In the genomic region with DNA sequence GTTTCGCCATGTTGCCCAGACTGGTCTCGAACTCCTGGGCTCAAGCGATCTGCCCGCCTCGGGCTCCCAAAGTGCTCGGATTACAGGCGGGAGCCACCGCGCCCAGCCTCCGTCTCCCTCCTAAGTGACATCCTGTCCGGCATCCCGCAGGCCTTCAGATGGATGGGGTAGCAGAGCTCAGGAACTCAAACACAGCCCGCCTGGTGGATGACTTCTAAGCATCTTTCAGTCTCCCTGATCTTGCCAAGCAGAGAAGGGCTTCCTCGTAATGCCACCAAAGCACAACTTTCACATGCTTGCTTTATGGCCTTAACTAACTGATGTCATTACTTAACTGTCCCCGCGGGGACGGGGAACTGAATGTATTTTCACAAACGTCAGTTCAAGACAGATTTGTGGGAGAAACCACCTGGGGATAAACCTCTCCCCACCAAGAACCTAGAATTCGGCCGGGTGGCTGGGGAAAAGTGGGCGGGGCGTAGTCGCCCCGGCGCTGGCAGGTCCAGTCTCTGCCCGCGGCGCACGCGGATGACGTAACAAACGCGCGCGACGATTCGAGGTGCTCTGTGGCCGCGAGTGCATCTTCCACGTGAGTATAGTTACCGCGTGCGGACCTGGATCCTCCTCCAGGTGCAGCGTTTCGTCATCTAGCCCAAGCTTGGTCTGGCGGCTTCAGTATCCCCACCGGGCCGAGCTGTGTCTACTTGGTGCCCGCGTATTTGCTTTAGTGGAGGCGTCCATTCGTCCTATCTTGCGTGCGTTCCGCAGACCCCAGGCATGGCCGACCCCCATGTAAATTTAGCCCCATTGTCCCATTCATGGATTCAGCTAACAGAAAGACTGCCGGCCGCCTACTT, we compare ENCODE assay signal across 8 cellular contexts. TPM values are rescaled to one million over a fixed set of nuclear protein-coding genes. Genes with fewer than 3 reads are reported as not detected.
DNase-seq lines count a peak whose midpoint lies in the region; ATAC-seq and TF ChIP-seq lines count a peak whose summit lies in the region.

A gene with protein sequence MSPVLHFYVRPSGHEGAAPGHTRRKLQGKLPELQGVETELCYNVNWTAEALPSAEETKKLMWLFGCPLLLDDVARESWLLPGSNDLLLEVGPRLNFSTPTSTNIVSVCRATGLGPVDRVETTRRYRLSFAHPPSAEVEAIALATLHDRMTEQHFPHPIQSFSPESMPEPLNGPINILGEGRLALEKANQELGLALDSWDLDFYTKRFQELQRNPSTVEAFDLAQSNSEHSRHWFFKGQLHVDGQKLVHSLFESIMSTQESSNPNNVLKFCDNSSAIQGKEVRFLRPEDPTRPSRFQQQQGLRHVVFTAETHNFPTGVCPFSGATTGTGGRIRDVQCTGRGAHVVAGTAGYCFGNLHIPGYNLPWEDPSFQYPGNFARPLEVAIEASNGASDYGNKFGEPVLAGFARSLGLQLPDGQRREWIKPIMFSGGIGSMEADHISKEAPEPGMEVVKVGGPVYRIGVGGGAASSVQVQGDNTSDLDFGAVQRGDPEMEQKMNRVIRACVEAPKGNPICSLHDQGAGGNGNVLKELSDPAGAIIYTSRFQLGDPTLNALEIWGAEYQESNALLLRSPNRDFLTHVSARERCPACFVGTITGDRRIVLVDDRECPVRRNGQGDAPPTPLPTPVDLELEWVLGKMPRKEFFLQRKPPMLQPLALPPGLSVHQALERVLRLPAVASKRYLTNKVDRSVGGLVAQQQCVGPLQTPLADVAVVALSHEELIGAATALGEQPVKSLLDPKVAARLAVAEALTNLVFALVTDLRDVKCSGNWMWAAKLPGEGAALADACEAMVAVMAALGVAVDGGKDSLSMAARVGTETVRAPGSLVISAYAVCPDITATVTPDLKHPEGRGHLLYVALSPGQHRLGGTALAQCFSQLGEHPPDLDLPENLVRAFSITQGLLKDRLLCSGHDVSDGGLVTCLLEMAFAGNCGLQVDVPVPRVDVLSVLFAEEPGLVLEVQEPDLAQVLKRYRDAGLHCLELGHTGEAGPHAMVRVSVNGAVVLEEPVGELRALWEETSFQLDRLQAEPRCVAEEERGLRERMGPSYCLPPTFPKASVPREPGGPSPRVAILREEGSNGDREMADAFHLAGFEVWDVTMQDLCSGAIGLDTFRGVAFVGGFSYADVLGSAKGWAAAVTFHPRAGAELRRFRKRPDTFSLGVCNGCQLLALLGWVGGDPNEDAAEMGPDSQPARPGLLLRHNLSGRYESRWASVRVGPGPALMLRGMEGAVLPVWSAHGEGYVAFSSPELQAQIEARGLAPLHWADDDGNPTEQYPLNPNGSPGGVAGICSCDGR (N-terminal part only) (plus strand): TSS at position 539 of the 857 bp plus-strand sequence. CDS start 4,649 bp downstream, outside the sequence.

- DNase-seq in GM04503 (ENCODE audit: low read depth) (peak; percentile 46), NCI-H1417 (lab: John Stamatoyannopoulos, UW) (peak; percentile 87 to 90 (median 88)), T follicular helper cell (ENCODE audit: low read depth) (peak; percentile 95), cardiac muscle cell (ENCODE audit: low read depth in 1 of 2, low spot score in 1 of 2) (peak; percentile 95 to 96), thyroid gland (peak; percentile 96)
- peak; percentile 99 for DNase-seq in activated naive CD8-positive, alpha-beta T cell treated with anti-CD3 and anti-CD28 coated beads, Interleukin-2, amount 50 U/mL, for 24 hours

- H3K27ac Mint-ChIP-seq in activated naive CD8-positive, alpha-beta T cell treated with anti-CD3 and anti-CD28 coated beads, Interleukin-2, amount 50 U/mL, for 24 hours = peak within 1 kb of the TSS; percentile 99

- H3K27me3 Mint-ChIP-seq in activated naive CD8-positive, alpha-beta T cell treated with anti-CD3 and anti-CD28 coated beads, Interleukin-2, amount 50 U/mL, for 24 hours = peaks cover 5% of the 10 kb centered on the region

- peaks cover 55% of the 10 kb centered on the region for H3K4me1 Mint-ChIP-seq in activated naive CD8-positive, alpha-beta T cell treated with anti-CD3 and anti-CD28 coated beads, Interleukin-2, amount 50 U/mL, for 24 hours

- peak within 1 kb of the TSS; percentile 86 for H3K27ac ChIP-seq in cardiac muscle cell
- H3K27ac ChIP-seq in parathyroid adenoma = peak within 1 kb of the TSS; percentile 97
- H3K27ac ChIP-seq in thyroid gland = peak within 1 kb of the TSS; percentile 87 to 98 (median 94)

- peak within 1 kb of the TSS; percentile 83 for H2AFZ ChIP-seq in parathyroid adenoma

- intact Hi-C loops in thyroid gland (cut with DNase I) = no loop called here

- H3K36me3 ChIP-seq in cardiac muscle cell (no peaks in the 10 kb centered on the region), parathyroid adenoma (ENCODE audit: control insufficient read depth, insufficient read depth, low read length) (no peaks in the 10 kb centered on the region), thyroid gland (no peaks in the 10 kb centered on the region)

- H3K27me3 ChIP-seq in cardiac muscle cell (no peaks in the 10 kb centered on the region), parathyroid adenoma (ENCODE audit: control insufficient read depth, insufficient read depth, low read length) (no peaks in the 10 kb centered on the region), thyroid gland (no peaks in the 10 kb centered on the region)

- H3K9me3 ChIP-seq in cardiac muscle cell (ENCODE audit: low read depth) (no peaks in the 10 kb centered on the region), parathyroid adenoma (ENCODE audit: control insufficient read depth, low read length) (no peaks in the 10 kb centered on the region), thyroid gland (no peaks in the 10 kb centered on the region)

- TF ChIP-seq POLR2A in thyroid gland (IDR thresholded peaks at IDR 0.05) = peak in 1 of 2 donors; percentile 71

- 0% methylated on average over 25 to 36 of the region's 58 CpGs for WGBS in thyroid gland, 2 donors

- H3K79me2 ChIP-seq in parathyroid adenoma = peaks cover 12% of the 10 kb centered on the region

- H3K9me3 Mint-ChIP-seq in activated naive CD8-positive, alpha-beta T cell treated with anti-CD3 and anti-CD28 coated beads, Interleukin-2, amount 50 U/mL, for 24 hours = peaks cover 4% of the 10 kb centered on the region

- peak; percentile 44 for ATAC-seq in HG02571 (IDR thresholded peaks at IDR 0.05; ENCODE audit: unreplicated experiment)
- ATAC-seq in activated naive CD8-positive, alpha-beta T cell treated with anti-CD3 and anti-CD28 coated beads, Interleukin-2, amount 50 U/mL, for 24 hours = peak; percentile 74

- H3K4me2 ChIP-seq in parathyroid adenoma (ENCODE audit: low read length) = peak within 1 kb of the TSS; percentile 94

- peak within 1 kb of the TSS; percentile 100 for H3K4me3 Mint-ChIP-seq in activated naive CD8-positive, alpha-beta T cell treated with anti-CD3 and anti-CD28 coated beads, Interleukin-2, amount 50 U/mL, for 24 hours

- no peak for TF ChIP-seq CTCF in cardiac muscle cell (IDR thresholded peaks at IDR 0.05; ENCODE audit: low read depth, low read length)
- TF ChIP-seq CTCF in parathyroid adenoma (IDR thresholded peaks at IDR 0.05) = no peak
- peak in 1 of 6 experiments; percentile 9 for TF ChIP-seq CTCF in thyroid gland (IDR thresholded peaks at IDR 0.05)

- H3K36me3 Mint-ChIP-seq in activated naive CD8-positive, alpha-beta T cell treated with anti-CD3 and anti-CD28 coated beads, Interleukin-2, amount 50 U/mL, for 24 hours (ENCODE audit: low read depth) = peaks cover 46% of the 10 kb centered on the region

- H3K4me3 ChIP-seq in cardiac muscle cell (peak within 1 kb of the TSS; percentile 78), parathyroid adenoma (ENCODE audit: low read depth, low read length) (peak within 1 kb of the TSS; percentile 89), thyroid gland (replicated peaks in 1 of 3) (peak within 1 kb of the TSS; percentile 12 to 71 (median 13))

- peaks cover 7% of the 10 kb centered on the region for H3K4me1 ChIP-seq in cardiac muscle cell (ENCODE audit: low read depth)
- H3K4me1 ChIP-seq in parathyroid adenoma = no peaks in the 10 kb centered on the region
- H3K4me1 ChIP-seq in thyroid gland = peaks cover 6 to 13% of the 10 kb centered on the region in 2 donors

- no peak within 1 kb of the TSS for H3K9ac ChIP-seq in parathyroid adenoma

RNA-seq across cellular contexts. Expression of the gene that starts here (rescaled TPM):
- total RNA-seq in cardiac muscle cell = 49.9 and 62.5 TPM in 2 replicates
- 48.2 and 62.0 TPM in 2 replicates for polyA plus RNA-seq in cardiac muscle cell
- 10 to 100 TPM; 14.8 to 39.5 (median 18.3) TPM for total RNA-seq in thyroid gland

Comparison
In these comparisons a context has a peak if more than half of its experiments do, and no peak if none do; other contexts are left out.
1. Peak in every context shown above with its lines: DNase-seq, ATAC-seq, H3K4me3 ChIP-seq and H3K27ac ChIP-seq.
2. DNase-seq: peak in every context shown above with its lines; median percentile 99 in activated naive CD8-positive, alpha-beta T cell treated with anti-CD3 and anti-CD28 coated beads, Interleukin-2, amount 50 U/mL, for 24 hours; 96 in thyroid gland; 96 in cardiac muscle cell; 95 in T follicular helper cell; 88 in NCI-H1417; 46 in GM04503.
3. H3K4me3 ChIP-seq: peak in every context shown above with its lines; median percentile 89 in parathyroid adenoma; 78 in cardiac muscle cell; 13 in thyroid gland.